In genomic region chr16:4239020-4239419, GRCh38 we compare ENCODE assay signal across 1 cellular context.
TF ChIP-seq lines count a peak whose summit lies in the region.

No MANE protein-coding gene starts in this region.

TF ChIP-seq in SK-N-SH, 30 proteins besides CTCF, POLR2A, EP300 and RAD21 (continued from another document):
- TF ChIP-seq REST (IDR thresholded peaks at IDR 0.05; ENCODE audit: low read depth, low read length) = no peak
- TF ChIP-seq ZBTB33 (IDR thresholded peaks at IDR 0.05; ENCODE audit: borderline replicate concordance, low read depth) = no peak
- TF ChIP-seq USF2 (IDR thresholded peaks at IDR 0.05; ENCODE audit: borderline replicate concordance, low read depth, low read length) = no peak
- TF ChIP-seq FOSL2 (IDR thresholded peaks at IDR 0.05; ENCODE audit: borderline replicate concordance, low read depth) = no peak
- no peak for TF ChIP-seq MAX (IDR thresholded peaks at IDR 0.05; ENCODE audit: low read depth)
- TF ChIP-seq JUND (IDR thresholded peaks at IDR 0.05) = no peak
- TF ChIP-seq RCOR1 (IDR thresholded peaks at IDR 0.05; ENCODE audit: low read length) = no peak
- no peak for TF ChIP-seq TCF12 (IDR thresholded peaks at IDR 0.05)
